ENCODE assay signal across 34 cellular contexts in genomic region chr1:217703326-217703725, GRCh38.
DNase-seq lines count a peak whose midpoint lies in the region; ATAC-seq, FAIRE-seq and TF ChIP-seq lines count a peak whose summit lies in the region.
"Had no signal": no experiment of that assay in that cellular context is flagged by ENCODE, and none has a peak within 500 bp of the region (broad histone marks: within the 10 kb centered on the region; RNA-seq: fewer than 3 reads in every experiment).

No MANE protein-coding gene starts in this region.

- H3K9me3 Mint-ChIP-seq in activated naive CD4-positive, alpha-beta T cell treated with anti-CD3 and anti-CD28 coated beads for 36 hours, result peaks cover 5% of the 10 kb centered on the region

- no peak overlapping the region for H3K9ac ChIP-seq in trophoblast cell (ENCODE audit: low read length)
- H3K9ac ChIP-seq: BLaER1; BLaER1 treated with 17β-estradiol and CSF1 and Interleukin-3, amounts not matched to agents 10 nM and 100 nM had no signal

- no peak overlapping the region for H3K27ac Mint-ChIP-seq in activated naive CD4-positive, alpha-beta T cell treated with anti-CD3 and anti-CD28 coated beads for 36 hours
- H3K27ac Mint-ChIP-seq: B cell; CD14-positive monocyte; CD4-positive, alpha-beta memory T cell; CD4-positive, alpha-beta T cell; CD4-positive, CD25-positive, alpha-beta regulatory T cell; CD8-positive, alpha-beta memory T cell; CD8-positive, alpha-beta T cell had no signal

- H3K9me3 ChIP-seq in A549 (no peaks in the 10 kb centered on the region), trophoblast cell (ENCODE audit: insufficient read depth, low read depth, low read length) (no peaks in the 10 kb centered on the region), small intestine (ENCODE audit: control insufficient read depth, low read depth) (no peaks in the 10 kb centered on the region)
- H3K9me3 ChIP-seq: BE2C, Caco-2 had no signal

- no peak overlapping the region for H4K8ac ChIP-seq in trophoblast cell (ENCODE audit: low read depth, low read length)

- H2AK5ac ChIP-seq in trophoblast cell (ENCODE audit: low read length), result no peak overlapping the region

- no peaks in the 10 kb centered on the region for H3K79me1 ChIP-seq in trophoblast cell (ENCODE audit: low read length)

- no peak overlapping the region for H3K27ac ChIP-seq in A549
- no peak overlapping the region for H3K27ac ChIP-seq in trophoblast cell (ENCODE audit: low read depth, low read length)
- no peak overlapping the region for H3K27ac ChIP-seq in small intestine (ENCODE audit: low read depth in 1 of 2, low read length in 1 of 2)
- H3K27ac ChIP-seq: 22Rv1; BLaER1; BLaER1 treated with 17β-estradiol and CSF1 and Interleukin-3, amounts not matched to agents 10 nM and 100 nM; C4-2B had no signal

- CTCF ChIA-PET in A549 (lab: Yijun Ruan, JAX), result no interaction called here
- CTCF ChIA-PET in activated naive CD4-positive, alpha-beta T cell treated with anti-CD3 and anti-CD28 coated beads for 36 hours (lab: Charles Lee), result no interaction called here

- TF ChIP-seq POLR2A in A549 (IDR thresholded peaks at IDR 0.05; ENCODE audit: low read length), result no peak

- H4K91ac ChIP-seq in trophoblast cell (ENCODE audit: low read depth, low read length), result no peak overlapping the region

- H3K14ac ChIP-seq in trophoblast cell (ENCODE audit: low read length), result no peak overlapping the region

- no peak overlapping the region for H2AFZ ChIP-seq in trophoblast cell (ENCODE audit: insufficient read depth, low read length, poor library complexity)

- WGBS in A549 (ENCODE audit: missing lambda C conversion rate), result 86% methylated on average over 6 of the region's 6 CpGs
- no CpG with 5 or more reads among the region's 6 CpGs for WGBS in trophoblast cell (ENCODE audit: extremely low coverage, insufficient coverage, insufficient read length)
- 91 to 95% (median 91%) methylated on average over 6 of the region's 6 CpGs for WGBS in small intestine, 3 donors

- H4K12ac ChIP-seq in trophoblast cell (ENCODE audit: low read depth, low read length), result no peak overlapping the region

- no peaks in the 10 kb centered on the region for H3K4me1 Mint-ChIP-seq in activated naive CD4-positive, alpha-beta T cell treated with anti-CD3 and anti-CD28 coated beads for 36 hours (ENCODE audit: low read depth)
- H3K4me1 Mint-ChIP-seq: B cell; CD14-positive monocyte; CD4-positive, alpha-beta memory T cell; CD4-positive, CD25-positive, alpha-beta regulatory T cell; CD8-positive, alpha-beta memory T cell had no signal

- no peak overlapping the region for H3K23ac ChIP-seq in trophoblast cell (ENCODE audit: low read length)

- no peaks in the 10 kb centered on the region for H3K36me3 Mint-ChIP-seq in activated naive CD4-positive, alpha-beta T cell treated with anti-CD3 and anti-CD28 coated beads for 36 hours (ENCODE audit: low read depth)
- H3K36me3 Mint-ChIP-seq: CD14-positive monocyte; CD4-positive, alpha-beta memory T cell; CD4-positive, CD25-positive, alpha-beta regulatory T cell; CD8-positive, alpha-beta T cell had no signal

- H3K4me2 ChIP-seq in A549 (no peak overlapping the region), trophoblast cell (ENCODE audit: low read length) (no peak overlapping the region)
- H3K4me2 ChIP-seq: BLaER1; BLaER1 treated with 17β-estradiol and CSF1 and Interleukin-3, amounts not matched to agents 10 nM and 100 nM had no signal

- POLR2A ChIA-PET in A549 (lab: Yijun Ruan, JAX), result no interaction called here

- no peak overlapping the region for H3K18ac ChIP-seq in trophoblast cell (ENCODE audit: low read length)

- no peaks in the 10 kb centered on the region for H3K79me2 ChIP-seq in trophoblast cell (ENCODE audit: control insufficient read depth, insufficient read depth, low read length, poor library complexity)

- no peak for DNase-seq in A549 (ENCODE audit: low read depth in 1 of 2, low spot score in 1 of 2)
- DNase-seq in trophoblast cell, result peak; percentile 50 to 83
- DNase-seq in small intestine, result no peak
- DNase-seq in NCI-H2107 (lab: John Stamatoyannopoulos, UW), result no peak
- DNase-seq in urothelium cell line (ENCODE audit: low spot score), result no peak
- no peak for DNase-seq in activated naive CD4-positive, alpha-beta T cell treated with anti-CD3 and anti-CD28 coated beads for 36 hours
- DNase-seq: 8988T; ACHN; AML-193; BE2C; C1 segment of cervical spinal cord; Caco-2; Calu3; CD4-positive, alpha-beta memory T cell; CD4-positive, alpha-beta T cell; CD4-positive, CD25-positive, alpha-beta regulatory T cell; CD8-positive, alpha-beta memory T cell; CD8-positive, alpha-beta T cell; COR-L47; DMS 273 treated with DMSO at 0.1 percent for 48 hours; DMS153; DMS53; DMS79; DMS79 treated with DMSO at 0.1 percent for 48 hours; DND-41; EL had no signal

- H3K4me3 Mint-ChIP-seq in activated naive CD4-positive, alpha-beta T cell treated with anti-CD3 and anti-CD28 coated beads for 36 hours, result no peak overlapping the region
- H3K4me3 Mint-ChIP-seq: B cell; CD14-positive monocyte; CD4-positive, alpha-beta memory T cell; CD4-positive, alpha-beta T cell; CD4-positive, CD25-positive, alpha-beta regulatory T cell; CD8-positive, alpha-beta memory T cell; CD8-positive, alpha-beta T cell had no signal

- TF ChIP-seq EP300 in A549 (IDR thresholded peaks at IDR 0.05), result no peak

- H3K27me3 ChIP-seq in trophoblast cell (ENCODE audit: insufficient read depth, low read length), result no peaks in the 10 kb centered on the region
- H3K27me3 ChIP-seq in small intestine (ENCODE audit: control insufficient read depth in 2 of 2, insufficient read depth in 2 of 2, low read length in 2 of 2), result no peaks in the 10 kb centered on the region
- H3K27me3 ChIP-seq: BE2C; BLaER1; BLaER1 treated with 17β-estradiol and CSF1 and Interleukin-3, amounts not matched to agents 10 nM and 100 nM had no signal

- no peak for TF ChIP-seq CTCF in A549 (IDR thresholded peaks at IDR 0.05)

- H2BK120ac ChIP-seq in trophoblast cell (ENCODE audit: insufficient read depth, low read length, poor library complexity), result no peak overlapping the region

- H3K4me1 ChIP-seq in A549 (no peaks in the 10 kb centered on the region), trophoblast cell (ENCODE audit: control insufficient read depth in 1 of 2, insufficient read depth in 2 of 2, low read length in 2 of 2) (no peaks in the 10 kb centered on the region), small intestine (ENCODE audit: control insufficient read depth in 2 of 2, insufficient read depth in 1 of 2, low read depth in 1 of 2, low read length in 1 of 2) (no peaks in the 10 kb centered on the region)
- H3K4me1 ChIP-seq: BE2C; BLaER1; BLaER1 treated with 17β-estradiol and CSF1 and Interleukin-3, amounts not matched to agents 10 nM and 100 nM; Caco-2 had no signal

- ATAC-seq in A549, result no peak
- ATAC-seq: CD8-positive, alpha-beta T cell had no signal

- intact Hi-C loops in activated naive CD4-positive, alpha-beta T cell treated with anti-CD3 and anti-CD28 coated beads for 36 hours (cut with micrococcal nuclease), result no loop called here

- FAIRE-seq in A549 (lab: Jason Lieb, UNC) (no peak), small intestine (lab: Jason Lieb, UNC) (peak; percentile 10), urothelium cell line (lab: Jason Lieb, UNC) (no peak)
- FAIRE-seq: A204.1, D721Med had no signal

- no peak for TF ChIP-seq RAD21 in A549 (conservative IDR thresholded peaks at IDR 0.05 in 1 of 2, IDR thresholded peaks at IDR 0.05 in 1 of 2)

- peaks cover 8% of the 10 kb centered on the region for H3K27me3 Mint-ChIP-seq in activated naive CD4-positive, alpha-beta T cell treated with anti-CD3 and anti-CD28 coated beads for 36 hours (ENCODE audit: low read depth)
- H3K27me3 Mint-ChIP-seq: B cell; CD4-positive, alpha-beta memory T cell; CD4-positive, alpha-beta T cell; CD4-positive, CD25-positive, alpha-beta regulatory T cell had no signal

- H3K36me3 ChIP-seq in trophoblast cell (ENCODE audit: control insufficient read depth in 1 of 2, insufficient read depth in 2 of 2, low read length in 2 of 2), result no peaks in the 10 kb centered on the region
- H3K36me3 ChIP-seq in small intestine (ENCODE audit: control insufficient read depth in 2 of 2, insufficient read depth in 2 of 2, low read length in 2 of 2), result no peaks in the 10 kb centered on the region
- H3K36me3 ChIP-seq: BE2C; BLaER1; BLaER1 treated with 17β-estradiol and CSF1 and Interleukin-3, amounts not matched to agents 10 nM and 100 nM had no signal

- H3K4me3 ChIP-seq in A549 (no peak overlapping the region), trophoblast cell (ENCODE audit: low read depth, low read length) (no peak overlapping the region), small intestine (ENCODE audit: low read depth in 1 of 2, low read length in 2 of 2) (no peak overlapping the region)
- H3K4me3 ChIP-seq: BLaER1; BLaER1 treated with 17β-estradiol and CSF1 and Interleukin-3, amounts not matched to agents 10 nM and 100 nM had no signal

- no peak overlapping the region for H2BK12ac ChIP-seq in trophoblast cell (ENCODE audit: low read length)

- no peak overlapping the region for H3K4ac ChIP-seq in trophoblast cell (ENCODE audit: low read depth, low read length)

- no peak overlapping the region for H2BK5ac ChIP-seq in trophoblast cell (ENCODE audit: low read depth, low read length, poor library complexity)

TF ChIP-seq in A549, 52 proteins besides CTCF, POLR2A, EP300 and RAD21:
- TF ChIP-seq FOSL2 (IDR thresholded peaks at IDR 0.05) (no peak), FOSL2 (CRISPR knock-in tag; IDR thresholded peaks at IDR 0.05) (0 out of 2 replicates have a peak, but pooled peaks have one; percentile 7), NFE2L2 (conservative IDR thresholded peaks at IDR 0.05; ENCODE audit: low read length) (no peak)

Comparison
In these comparisons a context has a peak if more than half of its experiments do, and no peak if none do; other contexts are left out.
1. DNase-seq: peak in trophoblast cell (2 of 2); none in A549 (0 of 2), small intestine (single experiment), NCI-H2107 (single experiment), urothelium cell line (single experiment) and activated naive CD4-positive, alpha-beta T cell treated with anti-CD3 and anti-CD28 coated beads for 36 hours (single experiment).